Comparison of ENCODE assay signal across 22 cellular contexts in the genomic region with DNA sequence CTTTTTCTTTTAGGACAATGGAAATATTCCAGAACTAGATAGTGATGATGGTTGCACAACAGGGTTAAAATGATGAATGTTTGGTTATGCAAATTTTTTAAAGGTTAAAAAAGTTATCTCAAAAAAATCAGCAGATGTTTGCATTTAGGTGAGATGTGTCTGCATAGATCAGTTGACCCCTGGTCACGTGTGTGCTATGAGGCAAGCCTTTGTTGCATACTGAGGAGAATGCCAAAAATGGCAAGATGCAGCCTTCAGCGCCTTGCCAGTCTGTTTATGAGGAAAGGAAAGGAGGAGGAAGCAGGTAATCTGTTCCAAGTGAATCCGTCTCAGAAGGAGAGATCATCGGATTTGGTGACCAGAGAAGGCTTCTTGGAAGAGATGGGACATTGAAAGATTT. TPM values are rescaled to one million over a fixed set of nuclear protein-coding genes. Genes with fewer than 3 reads are reported as not detected.
A peak's percentile ranks its signal among the peaks of the same experiment; 100 is the strongest.
DNase-seq lines count a peak whose midpoint lies in the region; ATAC-seq lines count a peak whose summit lies in the region.
"Had no signal": no experiment of that assay in that cellular context is flagged by ENCODE, and none has a peak within 500 bp of the region (broad histone marks: within the 10 kb centered on the region; RNA-seq: fewer than 3 reads in every experiment).

No MANE protein-coding gene starts in this region.

- ATAC-seq in HG03457 (IDR thresholded peaks at IDR 0.05; ENCODE audit: unreplicated experiment) (no peak), GM19395 (IDR thresholded peaks at IDR 0.05; ENCODE audit: unreplicated experiment) (no peak), HG02610 (IDR thresholded peaks at IDR 0.05; ENCODE audit: unreplicated experiment) (no peak)
- ATAC-seq: GM12878, HepG2 had no signal

- DNase-seq in NCI-H526 treated with DMSO at 0.1 percent for 48 hours (lab: John Stamatoyannopoulos, UW) (peak; percentile 45), caudate nucleus (lab: John Stamatoyannopoulos, UW) (no peak), HCEC 1CT (no peak)
- DNase-seq: ACHN; BE2C; C1 segment of cervical spinal cord; Caco-2; CD4-positive, CD25-positive, alpha-beta regulatory T cell; DMS153; DND-41; EL; GM23248; H7; Kasumi-1; KG1 had no signal

- H3K27ac ChIP-seq in caudate nucleus (ENCODE audit: low read depth, low read length), result peak overlapping the region; percentile 69
- H3K27ac ChIP-seq in layer of hippocampus (ENCODE audit: low read depth, low read length), result peak overlapping the region; percentile 14
- peak overlapping the region; percentile 79 for H3K27ac ChIP-seq in temporal lobe (ENCODE audit: low read depth, low read length)
- H3K27ac ChIP-seq: GM23248 had no signal

- no peaks in the 10 kb centered on the region for H3K27me3 ChIP-seq in layer of hippocampus (ENCODE audit: control insufficient read depth, insufficient read depth, low read length)

RNA-seq across cellular contexts. Expression of a gene that starts 11.9 kb away (rescaled TPM):
- total RNA-seq in temporal lobe, result 19.7 TPM
- total RNA-seq: Caco-2; CD4-positive, CD25-positive, alpha-beta regulatory T cell; GM23248; HepG2 had no signal

Comparison
In these comparisons a context has a peak if more than half of its experiments do, and no peak if none do; other contexts are left out.
1. H3K27ac ChIP-seq: peak in every context shown above with its lines; median percentile 79 in temporal lobe; 69 in caudate nucleus; 14 in layer of hippocampus.